ENCODE assay signal across 28 cellular contexts in genomic region chr20:8376940-8377339, GRCh38.
"Had no signal": no experiment of that assay in that cellular context is flagged by ENCODE, and none has a peak within 500 bp of the region (broad histone marks: within the 10 kb centered on the region; RNA-seq: fewer than 3 reads in every experiment).

No MANE protein-coding gene starts in this region.

- H3K9me3 ChIP-seq: pancreas, psoas muscle, right lobe of liver, suprapubic skin, testis, tibial artery, transverse colon, upper lobe of right lung, uterus had no signal

- H3K4me1 Mint-ChIP-seq: nephron; stimulated activated memory B cell treated with anti-CD40 and anti-IgM and Interleukin-4, amounts not matched to agents 10 μg/mL and 1 μg/mL and 100 μg/mL, for 72 hours; stimulated activated naive CD8-positive, alpha-beta T cell treated with anti-CD3 and anti-CD28 coated beads, Interleukin-15, amount 100 ng/mL, for 72 hours had no signal

- DNase-seq: naive thymus-derived CD4-positive, alpha-beta T cell; natural killer cell; occipital lobe; pancreas; psoas muscle; right cardiac atrium; right lobe of liver; sigmoid colon; small intestine; stimulated activated CD4-positive, alpha-beta T cell treated with anti-CD3 and anti-CD28 coated beads, Interleukin-15, amount 100 ng/mL, for 24 hours; stimulated activated CD4-positive, alpha-beta T cell treated with anti-CD3 and anti-CD28 coated beads, Interleukin-2, amount 100 ng/mL, for 24 hours; stimulated activated CD4-positive, alpha-beta T cell treated with anti-CD3 and anti-CD28 coated beads, Interleukin-2, amount 100 ng/mL, for 48 hours; stimulated activated CD4-positive, alpha-beta T cell treated with anti-CD3 and anti-CD28 coated beads, Interleukin-4, amount 100 ng/mL, for 4 hours; stimulated activated CD8-positive, alpha-beta memory T cell treated with anti-CD3 and anti-CD28 coated beads, Interleukin-4, amount 100 ng/mL, for 48 hours; stimulated activated naive CD4-positive, alpha-beta T cell; stimulated activated naive CD8-positive, alpha-beta T cell treated with anti-CD3 and anti-CD28 coated beads, Interleukin-15, amount 100 ng/mL, for 72 hours; stimulated activated naive CD8-positive, alpha-beta T cell treated with anti-CD3 and anti-CD28 coated beads, Interleukin-15, Interleukin-2, amounts not matched to agents 100 U/mL and 50 U/mL, for 24 hours; substantia nigra; testis; tibial artery; transverse colon; upper lobe of right lung; uterus had no signal

- H3K36me3 Mint-ChIP-seq: naive thymus-derived CD4-positive, alpha-beta T cell; natural killer cell; stimulated activated memory B cell treated with anti-CD40 and anti-IgM and Interleukin-4, amounts not matched to agents 10 μg/mL and 1 μg/mL and 100 μg/mL, for 72 hours had no signal

- H3K27ac ChIP-seq: neural progenitor cell, pancreas, psoas muscle, right lobe of liver, suprapubic skin, testis, tibial artery, transverse colon, upper lobe of right lung, uterus had no signal

- ATAC-seq: naive thymus-derived CD4-positive, alpha-beta T cell; natural killer cell; pancreas; psoas muscle; right cardiac atrium; right lobe of liver; stimulated activated memory B cell treated with anti-CD40 and anti-IgM and Interleukin-4, amounts not matched to agents 10 μg/mL and 1 μg/mL and 100 μg/mL, for 72 hours; stimulated activated naive CD8-positive, alpha-beta T cell treated with anti-CD3 and anti-CD28 coated beads, Interleukin-15, amount 100 ng/mL, for 72 hours; stimulated activated naive CD8-positive, alpha-beta T cell treated with anti-CD3 and anti-CD28 coated beads, Interleukin-15, Interleukin-2, amounts not matched to agents 100 U/mL and 50 U/mL, for 24 hours; upper lobe of right lung had no signal

- H3K27me3 Mint-ChIP-seq: naive thymus-derived CD4-positive, alpha-beta T cell; stimulated activated memory B cell treated with anti-CD40 and anti-IgM and Interleukin-4, amounts not matched to agents 10 μg/mL and 1 μg/mL and 100 μg/mL, for 72 hours; stimulated activated naive CD8-positive, alpha-beta T cell treated with anti-CD3 and anti-CD28 coated beads, Interleukin-15, amount 100 ng/mL, for 72 hours; type B pancreatic cell had no signal

- H3K9me3 Mint-ChIP-seq: natural killer cell; stimulated activated memory B cell treated with anti-CD40 and anti-IgM and Interleukin-4, amounts not matched to agents 10 μg/mL and 1 μg/mL and 100 μg/mL, for 72 hours had no signal

- H3K4me1 ChIP-seq: pancreas, right lobe of liver, suprapubic skin, testis, transverse colon, upper lobe of right lung, uterus had no signal

- H3K27ac Mint-ChIP-seq: naive thymus-derived CD4-positive, alpha-beta T cell; nephron; neural progenitor cell; stimulated activated memory B cell treated with anti-CD40 and anti-IgM and Interleukin-4, amounts not matched to agents 10 μg/mL and 1 μg/mL and 100 μg/mL, for 72 hours; stimulated activated naive CD8-positive, alpha-beta T cell treated with anti-CD3 and anti-CD28 coated beads, Interleukin-15, amount 100 ng/mL, for 72 hours; type B pancreatic cell had no signal

- H3K36me3 ChIP-seq: neural progenitor cell, pancreas, right lobe of liver, sigmoid colon, suprapubic skin, tibial artery, transverse colon, upper lobe of right lung, uterus had no signal

- H3K9ac ChIP-seq: neural progenitor cell had no signal

- H3K4me3 Mint-ChIP-seq: naive thymus-derived CD4-positive, alpha-beta T cell; natural killer cell; nephron; neural progenitor cell; stimulated activated memory B cell treated with anti-CD40 and anti-IgM and Interleukin-4, amounts not matched to agents 10 μg/mL and 1 μg/mL and 100 μg/mL, for 72 hours; stimulated activated naive CD8-positive, alpha-beta T cell treated with anti-CD3 and anti-CD28 coated beads, Interleukin-15, amount 100 ng/mL, for 72 hours; type B pancreatic cell had no signal

- H3K4me3 ChIP-seq: neural progenitor cell, pancreas, psoas muscle, right lobe of liver, sigmoid colon, suprapubic skin, testis, tibial artery, transverse colon, upper lobe of right lung, uterus had no signal

- H3K27me3 ChIP-seq: neural progenitor cell, pancreas, right lobe of liver, sigmoid colon, suprapubic skin, testis, tibial artery, transverse colon, upper lobe of right lung, uterus had no signal
